Comparison of ENCODE assay signal across 12 cellular contexts in genomic region chr1:37673920-37674319, GRCh38. TPM values are rescaled to one million over a fixed set of nuclear protein-coding genes. Genes with fewer than 3 reads are reported as not detected.
A peak's percentile ranks its signal among the peaks of the same experiment; 100 is the strongest.
DNase-seq lines count a peak whose midpoint lies in the region; ATAC-seq lines count a peak whose summit lies in the region.
"Had no signal": no experiment of that assay in that cellular context is flagged by ENCODE, and none has a peak within 500 bp of the region (broad histone marks: within the 10 kb centered on the region; RNA-seq: fewer than 3 reads in every experiment).

No MANE protein-coding gene starts in this region.

- peaks cover 5% of the 10 kb centered on the region for H3K4me1 Mint-ChIP-seq in central memory CD8-positive, alpha-beta T cell

- DNase-seq in Jurkat, Clone E6-1 (ENCODE audit: low read depth, low spot score) = peak; percentile 89
- DNase-seq in activated CD4-positive, alpha-beta T cell treated with anti-CD3 and anti-CD28 coated beads, Interleukin-2, amount 50 U/mL, for 48 hours = peak; percentile 56 to 66
- DNase-seq in central memory CD8-positive, alpha-beta T cell (ENCODE audit: low spot score in 2 of 2) = peak; percentile 42 to 68
- peak; percentile 35 to 41 for DNase-seq in stimulated activated CD4-positive, alpha-beta T cell treated with anti-CD3 and anti-CD28 coated beads, Interleukin-4, amount 100 ng/mL, for 48 hours (ENCODE audit: low read depth in 2 of 2)
- no peak for DNase-seq in NCI-H1417 (lab: John Stamatoyannopoulos, UW)
- DNase-seq: activated B cell treated with CpG ODN at 0.5 μM for 24 hours, dermis blood vessel endothelial cell, NCI-H524 treated with DMSO at 0.1 percent for 48 hours had no signal

- H3K4me3 ChIP-seq in Jurkat, Clone E6-1 (ENCODE audit: low read length) = no peak overlapping the region
- H3K4me3 ChIP-seq: pancreas had no signal

- no peaks in the 10 kb centered on the region for H3K9me3 Mint-ChIP-seq in central memory CD8-positive, alpha-beta T cell
- H3K9me3 Mint-ChIP-seq: activated B cell treated with CpG ODN at 0.5 μM for 24 hours had no signal

- ATAC-seq in central memory CD8-positive, alpha-beta T cell (replicated peaks; ENCODE audit: extremely low read depth, poor library complexity, severe bottlenecking) = peak; percentile 92
- ATAC-seq in GM19023 (IDR thresholded peaks at IDR 0.05; ENCODE audit: unreplicated experiment) (no peak), HG03469 (IDR thresholded peaks at IDR 0.05; ENCODE audit: unreplicated experiment) (no peak), HG03095 (IDR thresholded peaks at IDR 0.05; ENCODE audit: unreplicated experiment) (no peak)
- ATAC-seq: pancreas had no signal

- H3K36me3 Mint-ChIP-seq in central memory CD8-positive, alpha-beta T cell (ENCODE audit: insufficient read depth) = peaks cover 2% of the 10 kb centered on the region

- peak overlapping the region; percentile 56 for H3K4me3 Mint-ChIP-seq in central memory CD8-positive, alpha-beta T cell
- H3K4me3 Mint-ChIP-seq: activated B cell treated with CpG ODN at 0.5 μM for 24 hours had no signal

- no peaks in the 10 kb centered on the region for H3K27me3 Mint-ChIP-seq in central memory CD8-positive, alpha-beta T cell

- H3K27ac Mint-ChIP-seq in central memory CD8-positive, alpha-beta T cell (ENCODE audit: low read depth) = no peak overlapping the region
- H3K27ac Mint-ChIP-seq: activated B cell treated with CpG ODN at 0.5 μM for 24 hours had no signal

RNA-seq across cellular contexts. Expression of gene CDCA8, which starts 18.4 kb away (rescaled TPM):
- polyA plus RNA-seq in Jurkat, Clone E6-1 (2012; ENCODE audit: insufficient read depth, insufficient read length) = 96.2 TPM

RNA-seq across cellular contexts. Expression of gene RSPO1, which starts 39.2 kb away (rescaled TPM):
- polyA plus RNA-seq in Jurkat, Clone E6-1 (2012; ENCODE audit: insufficient read depth, insufficient read length) = not detected

Comparison
In these comparisons a context has a peak if more than half of its experiments do, and no peak if none do; other contexts are left out.
1. DNase-seq: peak in Jurkat, Clone E6-1 (single experiment), activated CD4-positive, alpha-beta T cell treated with anti-CD3 and anti-CD28 coated beads, Interleukin-2, amount 50 U/mL, for 48 hours (2 of 2), central memory CD8-positive, alpha-beta T cell (2 of 2) and stimulated activated CD4-positive, alpha-beta T cell treated with anti-CD3 and anti-CD28 coated beads, Interleukin-4, amount 100 ng/mL, for 48 hours (2 of 2); none in NCI-H1417 (0 of 3).